In genomic region chrX:80705379-80705778, GRCh38 we compare ENCODE assay signal across 22 cellular contexts.
DNase-seq lines count a peak whose midpoint lies in the region; ATAC-seq, FAIRE-seq and TF ChIP-seq lines count a peak whose summit lies in the region.
"Had no signal": no experiment of that assay in that cellular context is flagged by ENCODE, and none has a peak within 500 bp of the region (broad histone marks: within the 10 kb centered on the region; RNA-seq: fewer than 3 reads in every experiment).

No MANE protein-coding gene starts in this region.

- TF ChIP-seq CTCF in kidney (IDR thresholded peaks at IDR 0.05; ENCODE audit: borderline replicate concordance, extremely low read depth, insufficient read depth) (no peak), GM10266 (IDR thresholded peaks at IDR 0.05; ENCODE audit: control insufficient read depth, insufficient read depth, low read depth, missing control alignments) (no peak), heart right ventricle (IDR thresholded peaks at IDR 0.05) (no peak)

- DNase-seq in activated T-cell treated with anti-CD3 and anti-CD28 coated beads, Interleukin-2, amount 50 U/mL, for 72 hours = no peak
- DNase-seq in activated T-cell treated with anti-CD3 and anti-CD28 coated beads, Interleukin-2, amount 50 U/mL, for 1 hour = no peak
- DNase-seq in kidney = no peak
- no peak for DNase-seq in GM10266 (ENCODE audit: extremely low spot score)
- DNase-seq in heart right ventricle = no peak
- DNase-seq in stimulated activated naive CD4-positive, alpha-beta T cell (lab: John Stamatoyannopoulos, UW) = no peak
- DNase-seq: ACHN; BE2C; C1 segment of cervical spinal cord; CD4-positive, alpha-beta memory T cell; CD4-positive, CD25-positive, alpha-beta regulatory T cell; CD8-positive, alpha-beta memory T cell; COR-L47; DMS79 treated with DMSO at 0.1 percent for 48 hours; GF-D8 had no signal

- no peaks in the 10 kb centered on the region for H3K4me1 Mint-ChIP-seq in activated T-cell treated with anti-CD3 and anti-CD28 coated beads, Interleukin-2, amount 50 U/mL, for 72 hours (ENCODE audit: low read depth)
- H3K4me1 Mint-ChIP-seq in activated T-helper 17 cell treated with anti-CD3 and anti-CD28 coated beads, Interleukin-2, amount 50 U/mL, for 72 hours = no peaks in the 10 kb centered on the region
- H3K4me1 Mint-ChIP-seq: CD14-positive monocyte; CD4-positive, alpha-beta memory T cell; CD8-positive, alpha-beta memory T cell had no signal

- peak; percentile 8 for FAIRE-seq in kidney (lab: Jason Lieb, UNC)
- FAIRE-seq: GM12878, GM12892, GM18507 had no signal

- H3K9ac ChIP-seq in kidney (ENCODE audit: low read length in 2 of 2) = no peak overlapping the region
- H3K9ac ChIP-seq: BLaER1 had no signal

- no peaks in the 10 kb centered on the region for H3K27me3 ChIP-seq in heart right ventricle
- H3K27me3 ChIP-seq: BE2C had no signal

- peak overlapping the region; percentile 50 for H3K27ac Mint-ChIP-seq in activated T-cell treated with anti-CD3 and anti-CD28 coated beads, Interleukin-2, amount 50 U/mL, for 72 hours
- H3K27ac Mint-ChIP-seq in activated T-helper 17 cell treated with anti-CD3 and anti-CD28 coated beads, Interleukin-2, amount 50 U/mL, for 72 hours = no peak overlapping the region
- H3K27ac Mint-ChIP-seq: CD4-positive, CD25-positive, alpha-beta regulatory T cell; CD8-positive, alpha-beta memory T cell had no signal

- H3K36me3 ChIP-seq in kidney (ENCODE audit: control insufficient read depth in 1 of 2, insufficient read depth in 2 of 2, low read length in 2 of 2) = no peaks in the 10 kb centered on the region
- H3K36me3 ChIP-seq in heart right ventricle = peaks cover 0 to 71% (median 0%) of the 10 kb centered on the region in 9 donors
- H3K36me3 ChIP-seq: BE2C had no signal

- no peak overlapping the region for H3K4me3 ChIP-seq in kidney (ENCODE audit: low read length in 2 of 2)
- no peak overlapping the region for H3K4me3 ChIP-seq in heart right ventricle
- H3K4me3 ChIP-seq: BLaER1, GM12878 had no signal

- no peaks in the 10 kb centered on the region for H3K27me3 Mint-ChIP-seq in activated T-cell treated with anti-CD3 and anti-CD28 coated beads, Interleukin-2, amount 50 U/mL, for 72 hours (ENCODE audit: low read depth)
- H3K27me3 Mint-ChIP-seq in activated T-helper 17 cell treated with anti-CD3 and anti-CD28 coated beads, Interleukin-2, amount 50 U/mL, for 72 hours = no peaks in the 10 kb centered on the region
- H3K27me3 Mint-ChIP-seq: CD4-positive, alpha-beta memory T cell; CD4-positive, CD25-positive, alpha-beta regulatory T cell; CD8-positive, alpha-beta memory T cell had no signal

- H3K9me3 ChIP-seq in kidney (ENCODE audit: control insufficient read depth in 1 of 2, low read length in 2 of 2) = no peaks in the 10 kb centered on the region
- H3K9me3 ChIP-seq in heart right ventricle = no peaks in the 10 kb centered on the region
- H3K9me3 ChIP-seq: BE2C, BLaER1 had no signal

- H3K4me1 ChIP-seq in kidney (ENCODE audit: control insufficient read depth in 1 of 2, insufficient read depth in 1 of 2, low read depth in 1 of 2, low read length in 2 of 2) (no peaks in the 10 kb centered on the region), heart right ventricle (no peaks in the 10 kb centered on the region)
- H3K4me1 ChIP-seq: BE2C, BLaER1 had no signal

- no peak overlapping the region for H3K27ac ChIP-seq in kidney (ENCODE audit: low read depth in 2 of 2, low read length in 2 of 2)
- no peak overlapping the region for H3K27ac ChIP-seq in heart right ventricle
- H3K27ac ChIP-seq: 22Rv1, BLaER1 had no signal

- intact Hi-C loops in kidney (cut with DNase I) (no loop called here), heart right ventricle (cut with DNase I) (no loop called here)

- ATAC-seq in activated T-cell treated with anti-CD3 and anti-CD28 coated beads, Interleukin-2, amount 50 U/mL, for 72 hours (replicated peaks in 1 of 2) = peak in 1 of 2 donors; percentile 48
- ATAC-seq in activated T-helper 17 cell treated with anti-CD3 and anti-CD28 coated beads, Interleukin-2, amount 50 U/mL, for 72 hours (replicated peaks) = peak; percentile 67
- no peak for ATAC-seq in heart right ventricle
- ATAC-seq: GM12878 had no signal

- no peaks in the 10 kb centered on the region for H3K9me3 Mint-ChIP-seq in activated T-cell treated with anti-CD3 and anti-CD28 coated beads, Interleukin-2, amount 50 U/mL, for 72 hours
- H3K9me3 Mint-ChIP-seq in activated T-helper 17 cell treated with anti-CD3 and anti-CD28 coated beads, Interleukin-2, amount 50 U/mL, for 72 hours = no peaks in the 10 kb centered on the region
- H3K9me3 Mint-ChIP-seq: CD14-positive monocyte; CD4-positive, alpha-beta memory T cell; CD4-positive, CD25-positive, alpha-beta regulatory T cell; CD8-positive, alpha-beta memory T cell had no signal

- H3K4me3 Mint-ChIP-seq in activated T-cell treated with anti-CD3 and anti-CD28 coated beads, Interleukin-2, amount 50 U/mL, for 72 hours = no peak overlapping the region
- H3K4me3 Mint-ChIP-seq in activated T-helper 17 cell treated with anti-CD3 and anti-CD28 coated beads, Interleukin-2, amount 50 U/mL, for 72 hours = no peak overlapping the region
- H3K4me3 Mint-ChIP-seq: CD14-positive monocyte; CD4-positive, alpha-beta memory T cell; CD4-positive, CD25-positive, alpha-beta regulatory T cell; CD8-positive, alpha-beta memory T cell had no signal

- H3K36me3 Mint-ChIP-seq in activated T-cell treated with anti-CD3 and anti-CD28 coated beads, Interleukin-2, amount 50 U/mL, for 72 hours (ENCODE audit: insufficient read depth in 2 of 2) = peaks cover 0 to 2% of the 10 kb centered on the region in 2 donors
- H3K36me3 Mint-ChIP-seq in activated T-helper 17 cell treated with anti-CD3 and anti-CD28 coated beads, Interleukin-2, amount 50 U/mL, for 72 hours (ENCODE audit: low read depth) = peaks cover 62% of the 10 kb centered on the region
- H3K36me3 Mint-ChIP-seq: CD4-positive, CD25-positive, alpha-beta regulatory T cell had no signal
